ENCODE assay signal across 8 cellular contexts in the genomic region with DNA sequence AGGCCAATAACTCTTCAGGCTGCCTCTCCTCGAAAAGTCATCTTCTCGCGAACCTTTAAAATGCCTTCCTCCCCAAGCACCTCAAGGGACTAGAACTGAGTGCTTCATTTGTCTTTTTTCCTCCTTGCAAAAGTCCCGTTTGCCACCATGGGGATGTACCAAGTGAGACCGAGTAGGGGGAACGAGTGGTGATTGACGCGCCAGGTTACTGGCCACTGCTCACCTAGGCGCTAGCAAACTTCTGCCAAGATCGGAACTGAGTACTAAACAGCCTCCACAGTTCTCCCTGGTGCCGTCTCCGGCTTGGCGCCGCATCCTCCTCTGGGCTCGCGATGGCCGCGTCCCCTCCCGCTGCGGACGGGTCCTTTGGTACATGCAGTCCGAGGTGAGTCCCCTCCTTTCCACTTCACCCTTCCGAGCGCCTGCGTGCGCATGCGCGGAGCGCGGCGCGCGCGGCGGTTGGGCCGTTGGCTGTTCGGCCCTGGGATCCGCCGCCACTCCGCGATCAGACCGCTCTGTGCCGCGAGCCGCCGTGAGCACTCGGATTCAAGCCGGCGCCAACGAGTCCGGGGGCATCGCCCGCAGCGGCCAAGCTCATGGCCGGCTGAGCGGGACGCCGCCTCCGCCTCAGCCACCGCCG. TPM values are rescaled to one million over a fixed set of nuclear protein-coding genes. Genes with fewer than 3 reads are reported as not detected.
DNase-seq lines count a peak whose midpoint lies in the region; ATAC-seq lines count a peak whose summit lies in the region.

A gene (plus strand): TSS at position 402 of the 640 bp plus-strand sequence. CDS start 4,877 bp downstream, outside the sequence.

- H3K4me3 Mint-ChIP-seq in CD4-positive, CD25-positive, alpha-beta regulatory T cell, result peak within 1 kb of the TSS; percentile 90 to 98 (median 96)

- no peaks in the 10 kb centered on the region for H3K9me3 Mint-ChIP-seq in CD4-positive, CD25-positive, alpha-beta regulatory T cell

- WGBS in ectodermal cell, 2 experiments, result 0% methylated on average over 61 of the region's 61 CpGs

- peak; percentile 60 to 91 (median 90) for DNase-seq in CD4-positive, CD25-positive, alpha-beta regulatory T cell
- DNase-seq in NCI-H82 (lab: John Stamatoyannopoulos, UW) (peak; percentile 83), medulla oblongata (ENCODE audit: extremely low spot score) (peak; percentile 72)
- DNase-seq in activated CD8-positive, alpha-beta memory T cell treated with anti-CD3 and anti-CD28 coated beads for 1 hour (ENCODE audit: extremely low read depth in 1 of 2, low read depth in 1 of 2), result peak; percentile 39 to 49
- DNase-seq in stimulated activated CD8-positive, alpha-beta memory T cell treated with anti-CD3 and anti-CD28 coated beads, Interleukin-12 subunit alpha, Interleukin-12 subunit beta, amount 100 ng/mL, for 1 hour (ENCODE audit: low read depth), result peak; percentile 45

- H3K36me3 ChIP-seq in CD4-positive, CD25-positive, alpha-beta regulatory T cell (ENCODE audit: control insufficient read depth, insufficient read depth, low read length), result peaks cover 23% of the 10 kb centered on the region
- H3K36me3 ChIP-seq in ectodermal cell (ENCODE audit: control insufficient read depth, insufficient read depth, low read length), result peaks cover 4% of the 10 kb centered on the region

- peaks cover 28% of the 10 kb centered on the region for H3K36me3 Mint-ChIP-seq in CD4-positive, CD25-positive, alpha-beta regulatory T cell

- ATAC-seq in CD4-positive, CD25-positive, alpha-beta regulatory T cell (ENCODE audit: low read depth in 2 of 2), result peak; percentile 29 to 32
- ATAC-seq in GM19438 (IDR thresholded peaks at IDR 0.05; ENCODE audit: low read depth, unreplicated experiment) (peak; percentile 55), HG03571 (IDR thresholded peaks at IDR 0.05; ENCODE audit: unreplicated experiment) (peak; percentile 32)

- peaks cover 26% of the 10 kb centered on the region for H3K4me1 ChIP-seq in CD4-positive, CD25-positive, alpha-beta regulatory T cell (ENCODE audit: control insufficient read depth, insufficient read depth, low read length, poor library complexity, severe bottlenecking)
- no peaks in the 10 kb centered on the region for H3K4me1 ChIP-seq in ectodermal cell (ENCODE audit: control insufficient read depth, insufficient read depth, low read length)

- H3K27ac ChIP-seq in CD4-positive, CD25-positive, alpha-beta regulatory T cell (ENCODE audit: insufficient read depth, low read length, poor library complexity, severe bottlenecking), result peak within 1 kb of the TSS; percentile 97
- H3K27ac ChIP-seq in ectodermal cell (ENCODE audit: insufficient read depth, low read depth, low read length, poor library complexity, severe bottlenecking), result peak within 1 kb of the TSS; percentile 91

- H3K27me3 ChIP-seq in CD4-positive, CD25-positive, alpha-beta regulatory T cell (ENCODE audit: control insufficient read depth, insufficient read depth, low read length), result no peaks in the 10 kb centered on the region
- H3K27me3 ChIP-seq in ectodermal cell (ENCODE audit: control insufficient read depth, insufficient read depth, low read length, poor library complexity, severe bottlenecking), result no peaks in the 10 kb centered on the region

- H3K4me1 Mint-ChIP-seq in CD4-positive, CD25-positive, alpha-beta regulatory T cell, result peaks cover 12 to 56% (median 26%) of the 10 kb centered on the region in 4 donors

- no peaks in the 10 kb centered on the region for H3K9me3 ChIP-seq in CD4-positive, CD25-positive, alpha-beta regulatory T cell (ENCODE audit: control insufficient read depth in 2 of 2, low read length in 2 of 2)
- H3K9me3 ChIP-seq in ectodermal cell (ENCODE audit: control insufficient read depth, low read length), result no peaks in the 10 kb centered on the region

- peak within 1 kb of the TSS; percentile 97 to 99 (median 99) for H3K27ac Mint-ChIP-seq in CD4-positive, CD25-positive, alpha-beta regulatory T cell

- H3K27me3 Mint-ChIP-seq in CD4-positive, CD25-positive, alpha-beta regulatory T cell, result no peaks in the 10 kb centered on the region

- peak within 1 kb of the TSS; percentile 90 for H3K4me3 ChIP-seq in CD4-positive, CD25-positive, alpha-beta regulatory T cell (ENCODE audit: low read depth, low read length)
- peak within 1 kb of the TSS; percentile 71 for H3K4me3 ChIP-seq in ectodermal cell (ENCODE audit: insufficient read depth, low read depth, low read length)

RNA-seq across cellular contexts. Expression of the gene that starts here (rescaled TPM):
- total RNA-seq in CD4-positive, CD25-positive, alpha-beta regulatory T cell, result 186 TPM
- polyA plus RNA-seq in CD4-positive, CD25-positive, alpha-beta regulatory T cell, result 10 to 100 TPM in 1 of 4 donors, 1 to 10 TPM in 3; 3.9 to 10.7 (median 7.2) TPM
- 145 TPM for polyA plus RNA-seq in ectodermal cell (2013, experiment 1 of 4)
- polyA plus RNA-seq in ectodermal cell (2013, experiment 2 of 4), result 150 TPM
- polyA plus RNA-seq in ectodermal cell (2013, experiment 3 of 4), result 139 TPM
- polyA plus RNA-seq in ectodermal cell (2013, experiment 4 of 4), result 151 TPM

Comparison
In these comparisons a context has a peak if more than half of its experiments do, and no peak if none do; other contexts are left out.
1. Peak in every context shown above with its lines: DNase-seq, ATAC-seq, H3K4me3 ChIP-seq and H3K27ac ChIP-seq.